Comparison of ENCODE assay signal across 8 cellular contexts in the genomic region with DNA sequence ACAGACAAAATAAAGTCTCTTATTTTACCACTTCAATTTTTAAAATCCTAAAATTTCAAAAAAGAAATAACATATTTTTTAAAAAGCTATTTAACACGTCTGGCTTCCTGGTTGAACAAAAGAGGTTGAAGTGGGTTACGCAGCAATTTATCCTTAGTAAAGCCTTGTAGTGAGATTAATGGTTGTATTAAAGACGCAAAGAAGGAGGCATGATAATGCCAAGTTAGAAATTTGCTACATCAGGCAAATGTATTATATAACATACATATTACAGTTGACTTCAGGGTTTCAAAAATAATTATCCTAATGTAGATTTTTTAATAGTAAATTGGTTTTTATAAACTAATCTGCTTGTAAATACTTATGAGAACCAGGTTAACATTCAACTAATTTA. TPM values are rescaled to one million over a fixed set of nuclear protein-coding genes. Genes with fewer than 3 reads are reported as not detected.
A peak's percentile ranks its signal among the peaks of the same experiment; 100 is the strongest.
DNase-seq lines count a peak whose midpoint lies in the region; ATAC-seq and TF ChIP-seq lines count a peak whose summit lies in the region.

No MANE protein-coding gene starts in this region.

- H3K27me3 ChIP-seq in left lung (no peaks in the 10 kb centered on the region), uterus (no peaks in the 10 kb centered on the region), mesendoderm (ENCODE audit: insufficient read depth, low read length, poor library complexity) (no peaks in the 10 kb centered on the region)

- H3K56ac ChIP-seq in mesendoderm (ENCODE audit: low read length), result no peak overlapping the region

- no peak overlapping the region for H2AK5ac ChIP-seq in mesendoderm (ENCODE audit: low read length)

- no peak overlapping the region for H3K27ac Mint-ChIP-seq in natural killer cell
- H3K27ac Mint-ChIP-seq in natural killer cell treated with Interleukin-12 subunit alpha and Interleukin-12 subunit beta and Interleukin-15 and Interleukin-18, amount 100 ng/mL, for 72 hours, result no peak overlapping the region
- H3K27ac Mint-ChIP-seq in activated naive CD8-positive, alpha-beta T cell treated with anti-CD3 and anti-CD28 coated beads for 36 hours, result peak overlapping the region; percentile 73

- no peak overlapping the region for H3K23ac ChIP-seq in mesendoderm (ENCODE audit: low read length)

- no peak overlapping the region for H2BK15ac ChIP-seq in mesendoderm (replicated peaks; ENCODE audit: low read depth)

- ATAC-seq in natural killer cell, result peak in 2 of 3 donors; percentile 14 to 24
- no peak for ATAC-seq in natural killer cell treated with Interleukin-12 subunit alpha and Interleukin-12 subunit beta and Interleukin-15 and Interleukin-18, amount 100 ng/mL, for 72 hours
- ATAC-seq in left lung, result peak; percentile 31
- no peak for ATAC-seq in GM18870 (IDR thresholded peaks at IDR 0.05; ENCODE audit: unreplicated experiment)

- no peak overlapping the region for H2BK120ac ChIP-seq in mesendoderm (ENCODE audit: low read depth, low read length)

- H3K4me3 Mint-ChIP-seq in natural killer cell, result no peak overlapping the region
- no peak overlapping the region for H3K4me3 Mint-ChIP-seq in natural killer cell treated with Interleukin-12 subunit alpha and Interleukin-12 subunit beta and Interleukin-15 and Interleukin-18, amount 100 ng/mL, for 72 hours
- peak overlapping the region; percentile 29 for H3K4me3 Mint-ChIP-seq in activated naive CD8-positive, alpha-beta T cell treated with anti-CD3 and anti-CD28 coated beads for 36 hours

- H2BK5ac ChIP-seq in mesendoderm (ENCODE audit: low read length), result no peak overlapping the region

- H3K4me3 ChIP-seq in left lung (peak overlapping the region in 1 of 2 donors; percentile 44), uterus (peak overlapping the region; percentile 32 to 49), mesendoderm (ENCODE audit: low read length) (no peak overlapping the region)

- H3K9me3 ChIP-seq in left lung (no peaks in the 10 kb centered on the region), uterus (no peaks in the 10 kb centered on the region)

- peaks cover 3% of the 10 kb centered on the region for H3K79me1 ChIP-seq in mesendoderm (ENCODE audit: low read length)

- H3K4me1 ChIP-seq in left lung (peaks cover 7 to 37% of the 10 kb centered on the region in 2 donors), uterus (peaks cover 0 to 6% of the 10 kb centered on the region in 2 donors), mesendoderm (ENCODE audit: control insufficient read depth, low read depth, low read length) (peaks cover 6% of the 10 kb centered on the region)

- peaks cover 21% of the 10 kb centered on the region for H3K79me2 ChIP-seq in mesendoderm (ENCODE audit: control insufficient read depth, insufficient read depth, low read length)

- DNase-seq in natural killer cell (no peak), left lung (no peak), uterus (no peak), NOMO-1 (lab: John Stamatoyannopoulos, UW; ENCODE audit: unreplicated experiment in 2 of 2) (no peak), mesendoderm (no peak)
- no peak for DNase-seq in natural killer cell treated with Interleukin-12 subunit alpha and Interleukin-12 subunit beta and Interleukin-15 and Interleukin-18, amount 100 ng/mL, for 72 hours (ENCODE audit: low spot score)
- DNase-seq in activated naive CD8-positive, alpha-beta T cell treated with anti-CD3 and anti-CD28 coated beads for 36 hours, result no peak

- H3K9ac ChIP-seq in mesendoderm (ENCODE audit: low read length), result no peak overlapping the region

- peaks cover 17 to 21% of the 10 kb centered on the region in 2 donors for H3K4me1 Mint-ChIP-seq in natural killer cell
- peaks cover 12 to 26% of the 10 kb centered on the region in 2 donors for H3K4me1 Mint-ChIP-seq in natural killer cell treated with Interleukin-12 subunit alpha and Interleukin-12 subunit beta and Interleukin-15 and Interleukin-18, amount 100 ng/mL, for 72 hours (ENCODE audit: low read depth in 2 of 2)
- peaks cover 20% of the 10 kb centered on the region for H3K4me1 Mint-ChIP-seq in activated naive CD8-positive, alpha-beta T cell treated with anti-CD3 and anti-CD28 coated beads for 36 hours

- TF ChIP-seq POLR2A in uterus (IDR thresholded peaks at IDR 0.05), result no peak

- no peak overlapping the region for H4K8ac ChIP-seq in mesendoderm (ENCODE audit: low read depth, low read length)

- H3K27ac ChIP-seq in left lung (peak overlapping the region; percentile 86 to 88), uterus (peak overlapping the region; percentile 52 to 83), mesendoderm (ENCODE audit: low read depth, low read length) (no peak overlapping the region)

- intact Hi-C loops in natural killer cell (cut with micrococcal nuclease), result loop anchor here (1.0 kb wide), 1 partner anchor 34 kb away; no protein-coding TSS in a partner anchor
- intact Hi-C loops in left lung (cut with DNase I), result no loop called here
- intact Hi-C loops in uterus (cut with DNase I; ENCODE audit: low total_unique reads), result no loop called here

- H3K36me3 ChIP-seq in left lung (no peaks in the 10 kb centered on the region), uterus (no peaks in the 10 kb centered on the region), mesendoderm (ENCODE audit: control insufficient read depth, insufficient read depth, low read length) (no peaks in the 10 kb centered on the region)

- no peak overlapping the region for H3K18ac ChIP-seq in mesendoderm (ENCODE audit: low read length)

- no peak overlapping the region for H4K5ac ChIP-seq in mesendoderm (ENCODE audit: low read length)

- no peak overlapping the region for H3K4me2 ChIP-seq in mesendoderm (ENCODE audit: low read length)

- H3K9me3 Mint-ChIP-seq in natural killer cell, result no peaks in the 10 kb centered on the region
- no peaks in the 10 kb centered on the region for H3K9me3 Mint-ChIP-seq in natural killer cell treated with Interleukin-12 subunit alpha and Interleukin-12 subunit beta and Interleukin-15 and Interleukin-18, amount 100 ng/mL, for 72 hours
- H3K9me3 Mint-ChIP-seq in activated naive CD8-positive, alpha-beta T cell treated with anti-CD3 and anti-CD28 coated beads for 36 hours, result no peaks in the 10 kb centered on the region

- WGBS in mesendoderm (ENCODE audit: extremely low coverage, insufficient coverage, low lambda C conversion rate), result 100% methylated on average over 1 of the region's 3 CpGs

- TF ChIP-seq CTCF in natural killer cell (IDR thresholded peaks at IDR 0.05), result no peak
- no peak for TF ChIP-seq CTCF in left lung (IDR thresholded peaks at IDR 0.05)
- TF ChIP-seq CTCF in uterus (IDR thresholded peaks at IDR 0.05), result no peak

- H3K27me3 Mint-ChIP-seq in natural killer cell (ENCODE audit: low read depth in 2 of 2), result no peaks in the 10 kb centered on the region
- H3K27me3 Mint-ChIP-seq in natural killer cell treated with Interleukin-12 subunit alpha and Interleukin-12 subunit beta and Interleukin-15 and Interleukin-18, amount 100 ng/mL, for 72 hours, result no peaks in the 10 kb centered on the region
- H3K27me3 Mint-ChIP-seq in activated naive CD8-positive, alpha-beta T cell treated with anti-CD3 and anti-CD28 coated beads for 36 hours, result no peaks in the 10 kb centered on the region

- no peak overlapping the region for H3K4ac ChIP-seq in mesendoderm (ENCODE audit: low read depth, low read length)

- no peaks in the 10 kb centered on the region for H3K36me3 Mint-ChIP-seq in natural killer cell
- H3K36me3 Mint-ChIP-seq in natural killer cell treated with Interleukin-12 subunit alpha and Interleukin-12 subunit beta and Interleukin-15 and Interleukin-18, amount 100 ng/mL, for 72 hours, result no peaks in the 10 kb centered on the region
- peaks cover 16% of the 10 kb centered on the region for H3K36me3 Mint-ChIP-seq in activated naive CD8-positive, alpha-beta T cell treated with anti-CD3 and anti-CD28 coated beads for 36 hours

RNA-seq across cellular contexts. Expression of gene ANKRD17, which starts 35.3 kb away (rescaled TPM):
- total RNA-seq in natural killer cell, result 10 to 100 TPM; 51.8 to 70.2 (median 63.0) TPM
- total RNA-seq in natural killer cell treated with Interleukin-12 subunit alpha and Interleukin-12 subunit beta and Interleukin-15 and Interleukin-18, amount 100 ng/mL, for 72 hours, result 10 to 100 TPM; 63.5 to 88.6 TPM
- 10 to 100 TPM; 61.6 to 65.0 TPM for total RNA-seq in activated naive CD8-positive, alpha-beta T cell treated with anti-CD3 and anti-CD28 coated beads for 36 hours
- total RNA-seq in left lung, result 10 to 100 TPM; 57.5 to 58.1 TPM
- 10 to 100 TPM; 25.0 to 75.6 (median 56.7) TPM for total RNA-seq in uterus
- polyA plus RNA-seq in mesendoderm (2013, experiment 1 of 2), result 30.5 TPM
- polyA plus RNA-seq in mesendoderm (2013, experiment 2 of 2), result 30.4 TPM

Comparison
In these comparisons a context has a peak if more than half of its experiments do, and no peak if none do; other contexts are left out.
1. ATAC-seq: peak in natural killer cell (2 of 3) and left lung (single experiment); none in natural killer cell treated with Interleukin-12 subunit alpha and Interleukin-12 subunit beta and Interleukin-15 and Interleukin-18, amount 100 ng/mL, for 72 hours (0 of 2) and GM18870 (single experiment).